Comparison of ENCODE assay signal across 1 cellular context in the genomic region with DNA sequence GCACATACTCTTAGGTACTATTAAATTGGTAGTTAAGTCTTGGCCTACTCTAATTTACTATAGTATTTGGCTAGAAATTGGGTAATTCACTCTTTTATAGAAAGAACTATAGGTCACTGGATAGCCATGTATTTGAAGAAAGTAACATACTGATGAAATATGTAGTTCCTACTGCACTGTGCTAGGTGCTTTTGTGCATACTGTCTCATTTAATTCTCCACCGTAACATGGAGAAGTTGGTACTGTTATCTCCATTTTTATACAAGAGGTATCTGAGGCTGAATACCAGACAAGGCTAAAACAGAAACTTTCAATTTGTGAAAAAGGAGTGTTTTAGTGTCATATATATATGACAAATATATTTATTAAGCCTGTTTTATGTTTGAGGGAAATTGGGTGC.
TF ChIP-seq lines count a peak whose summit lies in the region.

No MANE protein-coding gene starts in this region.

TF ChIP-seq in IMR-90, 13 proteins besides CTCF, POLR2A, EP300 and RAD21:
- TF ChIP-seq BHLHE40 (IDR thresholded peaks at IDR 0.05; ENCODE audit: low read depth, low read length) (no peak), RFX5 (IDR thresholded peaks at IDR 0.05; ENCODE audit: low read depth, low read length) (no peak), RCOR1 (IDR thresholded peaks at IDR 0.05; ENCODE audit: insufficient replicate concordance, low read length) (no peak), NFE2L2 (IDR thresholded peaks at IDR 0.05; ENCODE audit: low read depth, low read length) (no peak), MAZ (IDR thresholded peaks at IDR 0.05; ENCODE audit: borderline replicate concordance, low read depth, low read length) (no peak)
